In genomic region chr9:6930827-6931226, GRCh38 we compare ENCODE assay signal across 18 cellular contexts.
DNase-seq lines count a peak whose midpoint lies in the region; ATAC-seq and TF ChIP-seq lines count a peak whose summit lies in the region.
"Had no signal": no experiment of that assay in that cellular context is flagged by ENCODE, and none has a peak within 500 bp of the region (broad histone marks: within the 10 kb centered on the region; RNA-seq: fewer than 3 reads in every experiment).

No MANE protein-coding gene starts in this region.

- dilution Hi-C loops in IMR-90 (cut with HindIII; ENCODE audit: low sequenced_read_pairs, unreplicated experiment) = no loop called here

- no TSS peak for BruUV-seq in IMR-90 (replicated peaks; lab: Mats Ljungman, UMichigan)

- in situ Hi-C loops in IMR-90 (cut with MboI; ENCODE audit: low sequenced_read_pairs) = no loop called here

- no peak overlapping the region for H2BK20ac ChIP-seq in IMR-90 (ENCODE audit: low read depth, low read length)

- no peak overlapping the region for H3K4me3 ChIP-seq in AG10803 (ENCODE audit: low read length)
- no peak overlapping the region for H3K4me3 ChIP-seq in IMR-90 (ENCODE audit: insufficient read depth, low read depth, low read length)
- no peak overlapping the region for H3K4me3 ChIP-seq in cardiac fibroblast (replicated peaks in 1 of 2; ENCODE audit: low read depth in 2 of 2, low read length in 2 of 2)
- H3K4me3 ChIP-seq: esophagus muscularis mucosa, left lung, MG63, right lobe of liver had no signal

- no peak overlapping the region for H2BK120ac ChIP-seq in IMR-90 (ENCODE audit: low read depth, low read length)

- H3K36me3 ChIP-seq in IMR-90 (ENCODE audit: control insufficient read depth, insufficient read depth, low read length) = no peaks in the 10 kb centered on the region
- H3K36me3 ChIP-seq: esophagus muscularis mucosa, left lung, MG63, right lobe of liver had no signal

- DNase-seq in AG10803 (ENCODE audit: low read depth) (peak; percentile 81), IMR-90 (peak; percentile 72), cardiac fibroblast (ENCODE audit: low read depth in 2 of 2) (peak; percentile 56 to 78), kidney tubule cell (ENCODE audit: low spot score) (peak; percentile 71), nucleus accumbens (lab: John Stamatoyannopoulos, UW) (no peak)
- DNase-seq: activated CD4-positive, alpha-beta T cell treated with anti-CD3 and anti-CD28 coated beads, Interleukin-2, amount 50 U/mL, for 48 hours; activated naive CD4-positive, alpha-beta T cell treated with anti-CD3 and anti-CD28 coated beads, Interleukin-2, amount 50 U/mL, for 16 hours; activated T-cell treated with anti-CD3 and anti-CD28 coated beads, Interleukin-2, amount 50 U/mL, for 24 hours; left lung; MG63; NCI-H1694 treated with DMSO at 0.1 percent for 48 hours; occipital lobe; right lobe of liver; stimulated activated CD4-positive, alpha-beta T cell treated with anti-CD3 and anti-CD28 coated beads, Interleukin-4, amount 100 ng/mL, for 24 hours had no signal

- no peak overlapping the region for H2AK9ac ChIP-seq in IMR-90 (replicated peaks; ENCODE audit: low read depth, low read length, poor library complexity)

- no peak overlapping the region for H3K9ac ChIP-seq in IMR-90 (ENCODE audit: low read depth, low read length)

- peaks cover 5 to 12% of the 10 kb centered on the region in 2 experiments; a peak in 3 of 4 replicates for H3K79me1 ChIP-seq in IMR-90 (ENCODE audit: low read depth in 1 of 2, low read length in 2 of 2)

- H3K18ac ChIP-seq in IMR-90 (ENCODE audit: low read depth, low read length) = no peak overlapping the region

- H3K14ac ChIP-seq in IMR-90 (replicated peaks; ENCODE audit: low read depth, low read length) = no peak overlapping the region; the same call in 1 of the 2 replicates

- no peaks in the 10 kb centered on the region for H4K20me1 ChIP-seq in IMR-90 (ENCODE audit: insufficient read depth, low read length)

- no peak for TF ChIP-seq POLR2A in IMR-90 (IDR thresholded peaks at IDR 0.05; ENCODE audit: low read depth, low read length)

- H3K23ac ChIP-seq in IMR-90 (ENCODE audit: low read depth, low read length) = no peak overlapping the region

- no peak overlapping the region for H2AFZ ChIP-seq in IMR-90 (replicated peaks; ENCODE audit: low read length, poor library complexity)

- no peaks in the 10 kb centered on the region for H3K9me3 ChIP-seq in IMR-90 (ENCODE audit: control insufficient read depth, insufficient read depth, low read length)
- H3K9me3 ChIP-seq: esophagus muscularis mucosa, left lung, MG63, right lobe of liver had no signal

- POLR2A ChIA-PET in IMR-90 (lab: Charles Lee; ENCODE audit: unreplicated experiment) = no interaction called here

- H3K9me1 ChIP-seq in IMR-90 (ENCODE audit: insufficient read depth, low read length) = peaks cover 8% of the 10 kb centered on the region

- peaks cover 6% of the 10 kb centered on the region for H3K4me1 ChIP-seq in IMR-90 (ENCODE audit: control insufficient read depth, insufficient read depth, low read length)
- H3K4me1 ChIP-seq: left lung had no signal

- no peaks in the 10 kb centered on the region for H3K27me3 ChIP-seq in IMR-90 (ENCODE audit: control insufficient read depth, insufficient read depth, low read length)
- H3K27me3 ChIP-seq: esophagus muscularis mucosa, left lung, MG63, right lobe of liver had no signal

- peak overlapping the region; percentile 75 for H2BK5ac ChIP-seq in IMR-90 (ENCODE audit: low read depth, low read length, poor library complexity, severe bottlenecking)

- H3K27ac ChIP-seq in IMR-90 (ENCODE audit: insufficient read depth, low read length) = no peak overlapping the region
- H3K27ac ChIP-seq: esophagus muscularis mucosa, left lung, right lobe of liver had no signal

- peak; percentile 83 for ATAC-seq in IMR-90 (ENCODE audit: low read depth)
- ATAC-seq in HG03095 (IDR thresholded peaks at IDR 0.05; ENCODE audit: unreplicated experiment) = no peak
- no peak for ATAC-seq in GM19395 (IDR thresholded peaks at IDR 0.05; ENCODE audit: unreplicated experiment)
- ATAC-seq in GM18502 (IDR thresholded peaks at IDR 0.05; ENCODE audit: poor library complexity, unreplicated experiment) = no peak
- ATAC-seq: left lung, right lobe of liver had no signal

- no peak overlapping the region for H2BK15ac ChIP-seq in IMR-90 (ENCODE audit: low read depth, low read length)

- H4K8ac ChIP-seq in IMR-90 (ENCODE audit: low read depth in 2 of 2, low read length in 2 of 2) = no peak overlapping the region

- no peak overlapping the region; the same call in 1 of the 2 replicates for H3K4me2 ChIP-seq in IMR-90 (ENCODE audit: low read depth, low read length)

- H4K91ac ChIP-seq in IMR-90 (ENCODE audit: insufficient read depth, low read depth, low read length) = peak overlapping the region; percentile 50; the same call in 1 of the 2 replicates

- H4K5ac ChIP-seq in IMR-90 (ENCODE audit: low read depth, low read length) = no peak overlapping the region

- CTCF ChIA-PET in IMR-90 (lab: Yijun Ruan, JAX) = no interaction called here

- H3K56ac ChIP-seq in IMR-90 (ENCODE audit: extremely low read depth, insufficient read depth, low read length) = no peak overlapping the region

- H2AK5ac ChIP-seq in IMR-90 (ENCODE audit: low read depth, low read length) = no peak overlapping the region

- TF ChIP-seq CTCF in AG10803 (conservative IDR thresholded peaks at IDR 0.05; ENCODE audit: low read length) (no peak), IMR-90 (conservative IDR thresholded peaks at IDR 0.05; ENCODE audit: low read depth, low read length) (no peak), cardiac fibroblast (IDR thresholded peaks at IDR 0.05; ENCODE audit: low read depth, low read length) (no peak)

- TF ChIP-seq RAD21 in IMR-90 (IDR thresholded peaks at IDR 0.05; ENCODE audit: low read length) = no peak

- 0 out of 2 replicates have a peak overlapping the region, but pooled peaks have one; percentile 6 for H3K4ac ChIP-seq in IMR-90 (ENCODE audit: low read depth, low read length)

- intact Hi-C loops in IMR-90 (cut with micrococcal nuclease) = no loop called here

TF ChIP-seq in IMR-90, 13 proteins besides CTCF, POLR2A, EP300 and RAD21:
- no peak for TF ChIP-seq BHLHE40 (IDR thresholded peaks at IDR 0.05; ENCODE audit: low read depth, low read length)
- TF ChIP-seq CEBPB (IDR thresholded peaks at IDR 0.05; ENCODE audit: low read depth, low read length) = peak; percentile 85
- TF ChIP-seq SMC3 (IDR thresholded peaks at IDR 0.05; ENCODE audit: low read depth, low read length) = no peak
- TF ChIP-seq CHD1 (IDR thresholded peaks at IDR 0.05; ENCODE audit: low read depth, low read length) = no peak
- TF ChIP-seq NFE2L2 (IDR thresholded peaks at IDR 0.05; ENCODE audit: low read depth, low read length) = no peak

Comparison
In these comparisons a context has a peak if more than half of its experiments do, and no peak if none do; other contexts are left out.
1. DNase-seq: peak in AG10803 (single experiment), IMR-90 (single experiment), cardiac fibroblast (2 of 2) and kidney tubule cell (single experiment); none in nucleus accumbens (0 of 56).